In the genomic region with DNA sequence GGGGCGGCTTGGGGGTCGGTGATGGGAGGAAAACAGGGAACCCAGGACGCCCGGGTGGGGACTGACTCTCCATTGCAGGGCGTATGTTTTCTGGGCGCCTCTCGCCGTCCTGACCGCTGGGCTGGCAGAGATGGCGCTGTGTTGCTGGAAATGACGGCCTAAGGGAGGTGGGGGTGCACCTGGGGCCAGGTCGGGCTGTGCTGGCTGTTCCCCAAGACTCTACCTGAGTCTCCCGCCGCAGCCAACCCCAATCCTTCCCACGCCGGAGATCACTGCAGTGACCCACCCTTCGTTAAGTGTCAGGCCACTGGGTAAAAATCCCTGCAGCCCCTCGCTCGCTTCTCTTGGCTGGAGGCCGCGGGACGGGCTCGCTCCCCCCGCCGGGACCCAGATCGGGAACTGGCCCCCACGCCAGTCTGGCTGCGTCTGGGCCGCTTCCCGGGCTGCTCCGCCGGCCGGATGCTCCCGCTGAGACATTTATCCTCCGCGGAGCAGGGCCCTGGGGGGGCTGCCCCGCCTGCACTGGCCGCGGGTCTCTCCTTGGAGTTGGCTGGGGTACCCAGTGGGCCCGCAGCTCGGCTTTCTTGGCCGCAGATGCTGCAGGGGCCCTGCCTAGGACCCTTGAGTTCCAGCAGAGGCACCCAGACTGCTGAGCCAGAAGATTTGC, we compare ENCODE assay signal across 10 cellular contexts. TPM values are rescaled to one million over a fixed set of nuclear protein-coding genes. Genes with fewer than 3 reads are reported as not detected.
DNase-seq lines count a peak whose midpoint lies in the region; ATAC-seq and TF ChIP-seq lines count a peak whose summit lies in the region.
"Had no signal": no experiment of that assay in that cellular context is flagged by ENCODE, and none has a peak within 500 bp of the region (broad histone marks: within the 10 kb centered on the region; RNA-seq: fewer than 3 reads in every experiment).

No MANE protein-coding gene starts in this region.

- H3K4me3 Mint-ChIP-seq in progenitor cell of endocrine pancreas (ENCODE audit: low read depth) (peak overlapping the region; percentile 59), Caco-2 (ENCODE audit: unreplicated experiment) (no peak overlapping the region)
- H3K4me3 Mint-ChIP-seq: T-helper 2 cell treated with Interferon-gamma antibody and Interleukin-4, amounts not matched to agents 5 μg/mL and 100 μg/mL, for 36 hours had no signal

- intact Hi-C loops in Caco-2 (cut with micrococcal nuclease; ENCODE audit: unreplicated experiment) = no loop called here

- H3K36me3 Mint-ChIP-seq in progenitor cell of endocrine pancreas (ENCODE audit: insufficient read depth) = no peaks in the 10 kb centered on the region
- H3K36me3 Mint-ChIP-seq in Caco-2 (ENCODE audit: insufficient read depth, unreplicated experiment) = no peaks in the 10 kb centered on the region

- no peaks in the 10 kb centered on the region for H3K36me3 ChIP-seq in Caco-2 (ENCODE audit: control insufficient read depth, insufficient read depth, low read length)

- BruUV-seq in Caco-2 (replicated peaks; lab: Mats Ljungman, UMichigan) = no TSS peak

- POLR2A ChIA-PET in GM10248 (lab: Yijun Ruan, JAX) (no interaction called here), Caco-2 (lab: Charles Lee) (no interaction called here)

- TF ChIP-seq CTCF in cardiac fibroblast (IDR thresholded peaks at IDR 0.05; ENCODE audit: low read depth, low read length) (no peak), progenitor cell of endocrine pancreas (IDR thresholded peaks at IDR 0.05; ENCODE audit: unreplicated experiment) (peak; percentile 27), GM10248 (IDR thresholded peaks at IDR 0.05; ENCODE audit: control extremely low read depth, extremely low read depth, low read depth, missing control alignments) (no peak), Caco-2 (IDR thresholded peaks at IDR 0.05; ENCODE audit: insufficient read depth in 1 of 2, low read depth in 1 of 2, low read length in 1 of 2, severe bottlenecking in 1 of 2, unreplicated experiment in 1 of 2) (no peak)

- H3K4me1 ChIP-seq in Caco-2 = no peaks in the 10 kb centered on the region

- H3K27me3 Mint-ChIP-seq in progenitor cell of endocrine pancreas (peaks cover 35% of the 10 kb centered on the region), Caco-2 (ENCODE audit: insufficient read depth, unreplicated experiment) (no peaks in the 10 kb centered on the region)

- H3K9me3 Mint-ChIP-seq in progenitor cell of endocrine pancreas (ENCODE audit: low read depth) = no peaks in the 10 kb centered on the region
- H3K9me3 Mint-ChIP-seq in Caco-2 (ENCODE audit: unreplicated experiment) = no peaks in the 10 kb centered on the region
- H3K9me3 Mint-ChIP-seq: T-helper 2 cell treated with Interferon-gamma antibody and Interleukin-4, amounts not matched to agents 5 μg/mL and 100 μg/mL, for 36 hours had no signal

- H3K4me3 ChIP-seq in cardiac fibroblast (replicated peaks in 1 of 2; ENCODE audit: low read depth in 2 of 2, low read length in 2 of 2) (peak overlapping the region in 1 of 2 donors; percentile 26), iPS-11a (ENCODE audit: low read depth, low read length) (peak overlapping the region; percentile 10), Caco-2 (ENCODE audit: low read depth, low read length) (no peak overlapping the region)

- no peaks in the 10 kb centered on the region for H3K4me1 Mint-ChIP-seq in progenitor cell of endocrine pancreas (ENCODE audit: low read depth)
- H3K4me1 Mint-ChIP-seq in Caco-2 (ENCODE audit: low read depth, unreplicated experiment) = no peaks in the 10 kb centered on the region

- DNase-seq in ELF-1 (ENCODE audit: low read depth, low spot score) (peak; percentile 60), cardiac fibroblast (ENCODE audit: low read depth in 2 of 2) (peak; percentile 59 to 71), progenitor cell of endocrine pancreas (ENCODE audit: low spot score, unreplicated experiment) (no peak), GM10248 (ENCODE audit: extremely low spot score) (no peak), Caco-2 (no peak), NCI-H2227 (lab: John Stamatoyannopoulos, UW; ENCODE audit: unreplicated experiment) (no peak)
- DNase-seq: MV-4-11 had no signal

- H3K27me3 ChIP-seq in Caco-2 (replicated peaks; ENCODE audit: control insufficient read depth, insufficient read depth, low read length) = no peaks in the 10 kb centered on the region

- no peak overlapping the region for H3K27ac Mint-ChIP-seq in progenitor cell of endocrine pancreas
- H3K27ac Mint-ChIP-seq in Caco-2 (ENCODE audit: unreplicated experiment) = no peak overlapping the region
- H3K27ac Mint-ChIP-seq: T-helper 2 cell treated with Interferon-gamma antibody and Interleukin-4, amounts not matched to agents 5 μg/mL and 100 μg/mL, for 36 hours had no signal

- no peaks in the 10 kb centered on the region for H3K9me3 ChIP-seq in Caco-2

- CTCF ChIA-PET in GM10248 (lab: Yijun Ruan, JAX) = interaction anchor here (1.1 to 1.2 kb wide), 2 partner anchors 11 to 37 kb away, joined by 3 to 4 read pairs; no protein-coding TSS in a partner anchor
- CTCF ChIA-PET in Caco-2 (lab: Charles Lee) = no interaction called here

- no peak for ATAC-seq in GM21619 (IDR thresholded peaks at IDR 0.05; ENCODE audit: unreplicated experiment)

RNA-seq across cellular contexts. Expression of gene ARMC9, which starts 7.8 kb away (rescaled TPM):
- total RNA-seq in progenitor cell of endocrine pancreas (40.8 and 41.3 TPM in 2 replicates), Caco-2 (2022) (3.3 and 5.2 TPM in 2 replicates)

Comparison
In these comparisons a context has a peak if more than half of its experiments do, and no peak if none do; other contexts are left out.
1. DNase-seq: peak in ELF-1 (single experiment) and cardiac fibroblast (2 of 2); none in progenitor cell of endocrine pancreas (single experiment), GM10248 (single experiment), Caco-2 (0 of 2) and NCI-H2227 (single experiment).